8 cellular contexts compared by ENCODE assay signal in the genomic region with DNA sequence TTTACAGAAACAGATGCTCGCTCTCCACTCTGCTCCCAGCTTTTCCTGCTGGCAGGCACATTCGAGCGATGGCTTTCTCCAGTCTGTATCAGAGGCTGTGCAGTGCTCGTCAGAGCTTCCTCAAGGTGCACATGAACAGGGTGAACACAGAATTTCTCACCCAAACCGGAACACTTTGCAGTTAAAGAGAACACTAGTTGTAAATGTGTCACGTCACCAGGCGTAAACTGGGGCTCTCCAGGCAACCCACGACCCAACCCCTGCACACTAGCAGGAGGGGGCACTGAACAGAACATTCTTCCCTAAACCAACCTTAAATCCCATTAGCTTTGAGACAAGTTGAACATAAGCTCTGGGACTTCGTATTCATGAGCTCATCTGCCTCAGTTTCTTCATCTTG.
"Had no signal": no experiment of that assay in that cellular context is flagged by ENCODE, and none has a peak within 500 bp of the region (broad histone marks: within the 10 kb centered on the region; RNA-seq: fewer than 3 reads in every experiment).

No MANE protein-coding gene starts in this region.

- H3K4me3 Mint-ChIP-seq: GM23338, H9 had no signal

- H3K4me3 ChIP-seq: GM23338, K562 had no signal

- H3K4me2 ChIP-seq: GM23338 had no signal

- ATAC-seq: GM23338, K562 had no signal

- H3K4me1 Mint-ChIP-seq: GM23338, H9 had no signal

- H3K27ac ChIP-seq: HL-60 had no signal

- DNase-seq: H9, HCEC 1CT, IMR-90 had no signal

- H2AFZ ChIP-seq: GM23338 had no signal

- H3K9me3 Mint-ChIP-seq: GM23338, H9 had no signal

- FAIRE-seq: H1, H54, K562 had no signal

- H3K27ac Mint-ChIP-seq: GM23338, H9 had no signal
